In genomic region chr13:103104340-103104739, GRCh38 we compare ENCODE assay signal across 1 cellular context.
TF ChIP-seq lines count a peak whose summit lies in the region.

No MANE protein-coding gene starts in this region.

TF ChIP-seq in GM23338, 12 proteins besides CTCF, POLR2A, EP300 and RAD21 (continued from another document):
- TF ChIP-seq ZNF462 (CRISPR knock-in tag; IDR thresholded peaks at IDR 0.05), result peak; percentile 36; the same call in 1 of the 2 replicates
